ENCODE assay signal across 15 cellular contexts in genomic region chrX:10083809-10084208, GRCh38.
DNase-seq lines count a peak whose midpoint lies in the region; ATAC-seq and TF ChIP-seq lines count a peak whose summit lies in the region.
"Had no signal": no experiment of that assay in that cellular context is flagged by ENCODE, and none has a peak within 500 bp of the region (broad histone marks: within the 10 kb centered on the region; RNA-seq: fewer than 3 reads in every experiment).

No MANE protein-coding gene starts in this region.

- peak overlapping the region; percentile 20 for H3K27ac Mint-ChIP-seq in T-helper 1 cell treated with Interleukin-12 subunit alpha and Interleukin-12 subunit beta and Interleukin-4 antibody, amounts not matched to agents 30 μg/mL and 1 μg/mL, for 36 hours
- H3K27ac Mint-ChIP-seq: H9 had no signal

- TF ChIP-seq EP300 in suprapubic skin (IDR thresholded peaks at IDR 0.05), result no peak

- no peaks in the 10 kb centered on the region for H3K27me3 Mint-ChIP-seq in T-helper 1 cell treated with Interleukin-12 subunit alpha and Interleukin-12 subunit beta and Interleukin-4 antibody, amounts not matched to agents 30 μg/mL and 1 μg/mL, for 36 hours (ENCODE audit: low read depth)
- H3K27me3 Mint-ChIP-seq: activated CD4-positive, alpha-beta T cell treated with anti-CD3 and anti-CD28 coated beads, Interleukin-2, amount 10 ng/mL, durations not matched to agents 7 days and 5 days had no signal

- peak overlapping the region; percentile 54 to 71 for H3K27ac ChIP-seq in ascending aorta
- H3K27ac ChIP-seq in right lobe of liver, result peak overlapping the region; percentile 57 to 73 (median 71)
- H3K27ac ChIP-seq in suprapubic skin, result peak overlapping the region; percentile 69

- H3K4me3 ChIP-seq in ascending aorta, result peak overlapping the region in 1 of 2 donors; percentile 40
- no peak overlapping the region for H3K4me3 ChIP-seq in right lobe of liver
- no peak overlapping the region for H3K4me3 ChIP-seq in suprapubic skin
- H3K4me3 ChIP-seq: ovary had no signal

- H3K9me3 ChIP-seq in ascending aorta (no peaks in the 10 kb centered on the region), right lobe of liver (no peaks in the 10 kb centered on the region), suprapubic skin (no peaks in the 10 kb centered on the region)
- H3K9me3 ChIP-seq: ovary had no signal

- TF ChIP-seq CTCF in ascending aorta (IDR thresholded peaks at IDR 0.05), result no peak
- TF ChIP-seq CTCF in right lobe of liver (IDR thresholded peaks at IDR 0.05), result no peak
- TF ChIP-seq CTCF in suprapubic skin (IDR thresholded peaks at IDR 0.05), result no peak

- intact Hi-C loops in ascending aorta (cut with DNase I), result loop anchor here (2.0 kb wide), 1 partner anchor 21 kb away; no protein-coding TSS in a partner anchor
- intact Hi-C loops in right lobe of liver (cut with DNase I), result no loop called here

- DNase-seq in T-helper 1 cell, result no peak
- no peak for DNase-seq in ascending aorta (ENCODE audit: low spot score in 2 of 2)
- no peak for DNase-seq in right lobe of liver
- no peak for DNase-seq in suprapubic skin (ENCODE audit: low spot score in 2 of 2)
- DNase-seq in GM03348 (ENCODE audit: low spot score), result no peak
- DNase-seq: activated CD4-positive, alpha-beta T cell treated with anti-CD3 and anti-CD28 coated beads, Interleukin-2, amount 10 ng/mL, durations not matched to agents 7 days and 5 days; activated naive CD4-positive, alpha-beta T cell; DMS 273 treated with DMSO at 0.1 percent for 48 hours; NCI-H1694 treated with DMSO at 0.1 percent for 48 hours; stimulated activated CD4-positive, alpha-beta T cell treated with anti-CD3 and anti-CD28 coated beads, Interleukin-2, amount 100 ng/mL, for 48 hours had no signal

- no peaks in the 10 kb centered on the region for H3K9me3 Mint-ChIP-seq in T-helper 1 cell treated with Interleukin-12 subunit alpha and Interleukin-12 subunit beta and Interleukin-4 antibody, amounts not matched to agents 30 μg/mL and 1 μg/mL, for 36 hours
- H3K9me3 Mint-ChIP-seq: activated CD4-positive, alpha-beta T cell treated with anti-CD3 and anti-CD28 coated beads, Interleukin-2, amount 10 ng/mL, durations not matched to agents 7 days and 5 days had no signal

- H3K27me3 ChIP-seq in ascending aorta, result no peaks in the 10 kb centered on the region
- no peaks in the 10 kb centered on the region for H3K27me3 ChIP-seq in right lobe of liver
- no peaks in the 10 kb centered on the region for H3K27me3 ChIP-seq in suprapubic skin
- H3K27me3 ChIP-seq: ovary had no signal

- H3K4me1 ChIP-seq in ascending aorta (peaks cover 0 to 11% of the 10 kb centered on the region in 2 donors), right lobe of liver (peaks cover 0 to 5% (median 3%) of the 10 kb centered on the region in 4 donors), suprapubic skin (peaks cover 25% of the 10 kb centered on the region)

- H3K4me3 Mint-ChIP-seq in T-helper 1 cell treated with Interleukin-12 subunit alpha and Interleukin-12 subunit beta and Interleukin-4 antibody, amounts not matched to agents 30 μg/mL and 1 μg/mL, for 36 hours, result no peak overlapping the region
- H3K4me3 Mint-ChIP-seq: activated CD4-positive, alpha-beta T cell treated with anti-CD3 and anti-CD28 coated beads, Interleukin-2, amount 10 ng/mL, durations not matched to agents 7 days and 5 days; H9 had no signal

- peaks cover 18% of the 10 kb centered on the region for H3K36me3 Mint-ChIP-seq in T-helper 1 cell treated with Interleukin-12 subunit alpha and Interleukin-12 subunit beta and Interleukin-4 antibody, amounts not matched to agents 30 μg/mL and 1 μg/mL, for 36 hours (ENCODE audit: low read depth)

- peaks cover 33% of the 10 kb centered on the region for H3K4me1 Mint-ChIP-seq in T-helper 1 cell treated with Interleukin-12 subunit alpha and Interleukin-12 subunit beta and Interleukin-4 antibody, amounts not matched to agents 30 μg/mL and 1 μg/mL, for 36 hours (ENCODE audit: low read depth)

- ATAC-seq in right lobe of liver (no peak), HG03521 (IDR thresholded peaks at IDR 0.05; ENCODE audit: unreplicated experiment) (no peak), HG02981 (IDR thresholded peaks at IDR 0.05; ENCODE audit: unreplicated experiment) (no peak)

- WGBS in right lobe of liver (ENCODE audit: insufficient coverage, low coverage, low lambda C conversion rate, missing lambda C conversion rate), result 24% methylated on average over 2 of the region's 2 CpGs
- WGBS in suprapubic skin, result 67% methylated on average over 2 of the region's 2 CpGs

- TF ChIP-seq POLR2A in right lobe of liver (IDR thresholded peaks at IDR 0.05), result no peak
- no peak for TF ChIP-seq POLR2A in suprapubic skin (IDR thresholded peaks at IDR 0.05)

- H3K36me3 ChIP-seq in ascending aorta, result peaks cover 0 to 12% of the 10 kb centered on the region in 2 donors
- H3K36me3 ChIP-seq in right lobe of liver, result no peaks in the 10 kb centered on the region
- H3K36me3 ChIP-seq in suprapubic skin, result no peaks in the 10 kb centered on the region
- H3K36me3 ChIP-seq: ovary had no signal
